ENCODE assay signal across 8 cellular contexts in genomic region chr19:3507371-3508120, GRCh38. TPM values are rescaled to one million over a fixed set of nuclear protein-coding genes. Genes with fewer than 3 reads are reported as not detected.
DNase-seq lines count a peak whose midpoint lies in the region; ATAC-seq and TF ChIP-seq lines count a peak whose summit lies in the region.

No MANE protein-coding gene starts in this region.

- peak overlapping the region; percentile 64 for H3K4me3 ChIP-seq in NT2/D1 (ENCODE audit: insufficient read length, low read depth)

- H3K9me3 ChIP-seq in CD4-positive, alpha-beta T cell (ENCODE audit: control insufficient read depth, low read length), result no peaks in the 10 kb centered on the region
- no peaks in the 10 kb centered on the region for H3K9me3 ChIP-seq in NT2/D1 (ENCODE audit: insufficient read depth, low read length)

- H3K27ac Mint-ChIP-seq in CD4-positive, alpha-beta T cell, result peak overlapping the region; percentile 90
- peak overlapping the region; percentile 86 to 98 (median 96) for H3K27ac Mint-ChIP-seq in brain

- peak in 8 of 10 experiments; percentile 24 to 61 (median 44) for DNase-seq in CD4-positive, alpha-beta T cell
- DNase-seq in NT2/D1 (ENCODE audit: low read depth, low spot score) (no peak), left lobe of liver (ENCODE audit: low spot score) (peak; percentile 74), NCI-H187 treated with DMSO at 0.1 percent for 48 hours (lab: John Stamatoyannopoulos, UW) (no peak), NCI-H2081 treated with DMSO at 0.1 percent for 48 hours (lab: John Stamatoyannopoulos, UW) (no peak)
- DNase-seq in stimulated activated naive CD8-positive, alpha-beta T cell treated with anti-CD3 and anti-CD28 coated beads, Interleukin-15, Interleukin-2, amounts not matched to agents 100 U/mL and 50 U/mL, for 24 hours, result peak; percentile 35

- no peak overlapping the region for H3K27ac ChIP-seq in CD4-positive, alpha-beta T cell (ENCODE audit: low read depth, low read length)

- TF ChIP-seq CTCF in CD4-positive, alpha-beta T cell (IDR thresholded peaks at IDR 0.05), result no peak
- TF ChIP-seq CTCF in brain (conservative IDR thresholded peaks at IDR 0.05), result no peak

- peak overlapping the region; percentile 92 for H3K4me3 Mint-ChIP-seq in CD4-positive, alpha-beta T cell
- H3K4me3 Mint-ChIP-seq in brain, result peak overlapping the region; percentile 94 to 97 (median 96)

- CTCF ChIA-PET in CD4-positive, alpha-beta T cell (lab: Charles Lee), result interaction anchor here (1.0 kb wide), 1 partner anchor 37 kb away, joined by 3 read pairs; no protein-coding TSS in a partner anchor

- POLR2A ChIA-PET in CD4-positive, alpha-beta T cell (lab: Charles Lee), result no interaction called here

- peaks cover 44% of the 10 kb centered on the region for H3K36me3 ChIP-seq in NT2/D1 (ENCODE audit: insufficient read depth, insufficient read length, low read length)

- intact Hi-C loops in CD4-positive, alpha-beta T cell (cut with DNase I, micrococcal nuclease), result loop anchor here (2.0 to 10.0 kb wide), 6 partner anchors 40 to 453 kb away; partner anchors contain the start of genes CACTIN (in 1 of the 2), HMG20B (in 1 of the 2) and TLE5 (in 1 of the 2)

- H3K9me3 Mint-ChIP-seq in CD4-positive, alpha-beta T cell, result no peaks in the 10 kb centered on the region
- H3K9me3 Mint-ChIP-seq in brain, result peaks cover 0 to 4% (median 0%) of the 10 kb centered on the region in 5 experiments

- H3K36me3 Mint-ChIP-seq in CD4-positive, alpha-beta T cell (ENCODE audit: low read depth), result peaks cover 42% of the 10 kb centered on the region
- peaks cover 16% of the 10 kb centered on the region for H3K36me3 Mint-ChIP-seq in brain

- ATAC-seq in CD4-positive, alpha-beta T cell (ENCODE audit: poor library complexity), result no peak
- ATAC-seq in left lobe of liver (peak; percentile 61), HG03469 (IDR thresholded peaks at IDR 0.05; ENCODE audit: unreplicated experiment) (no peak)
- no peak for ATAC-seq in stimulated activated naive CD8-positive, alpha-beta T cell treated with anti-CD3 and anti-CD28 coated beads, Interleukin-15, Interleukin-2, amounts not matched to agents 100 U/mL and 50 U/mL, for 24 hours

- peak overlapping the region; percentile 95 for H3K9ac ChIP-seq in NT2/D1 (ENCODE audit: insufficient read length, low read depth)

- H3K4me1 ChIP-seq in NT2/D1 (ENCODE audit: insufficient read depth, insufficient read length), result peaks cover 21% of the 10 kb centered on the region

- peaks cover 44% of the 10 kb centered on the region for H3K4me1 Mint-ChIP-seq in CD4-positive, alpha-beta T cell (ENCODE audit: low read depth)
- H3K4me1 Mint-ChIP-seq in brain, result peaks cover 62% of the 10 kb centered on the region

- no peaks in the 10 kb centered on the region for H3K27me3 Mint-ChIP-seq in CD4-positive, alpha-beta T cell
- peaks cover 3% of the 10 kb centered on the region for H3K27me3 Mint-ChIP-seq in brain

- no peaks in the 10 kb centered on the region for H3K27me3 ChIP-seq in CD4-positive, alpha-beta T cell (ENCODE audit: control insufficient read depth, insufficient read depth, low read length)
- no peaks in the 10 kb centered on the region for H3K27me3 ChIP-seq in NT2/D1 (ENCODE audit: insufficient read depth, insufficient read length)

RNA-seq across cellular contexts. Expression of gene FZR1, which starts 1.4 kb away (rescaled TPM):
- total RNA-seq in CD4-positive, alpha-beta T cell, result 100 to 1,000 TPM; 109 to 116 TPM
- polyA plus RNA-seq in brain (ENCODE audit: insufficient read depth, low read depth, low replicate concordance), result 85.0 TPM
- 27.4 TPM for total RNA-seq in left lobe of liver

RNA-seq across cellular contexts. Expression of gene DOHH, which starts 7.1 kb away (rescaled TPM):
- total RNA-seq in CD4-positive, alpha-beta T cell, result 1 to 10 TPM; 3.9 to 4.7 TPM
- polyA plus RNA-seq in brain (ENCODE audit: insufficient read depth, low read depth, low replicate concordance), result 30.0 TPM
- total RNA-seq in left lobe of liver, result 5.5 TPM

RNA-seq across cellular contexts. Expression of gene SMIM44, which starts 24.3 kb away (rescaled TPM):
- not detected for total RNA-seq in CD4-positive, alpha-beta T cell
- polyA plus RNA-seq in brain (ENCODE audit: insufficient read depth, low read depth, low replicate concordance), result not detected
- not detected for total RNA-seq in left lobe of liver

RNA-seq across cellular contexts. Expression of gene SMIM24, which starts 27.2 kb away (rescaled TPM):
- total RNA-seq in CD4-positive, alpha-beta T cell, result not detected
- polyA plus RNA-seq in brain (ENCODE audit: insufficient read depth, low read depth, low replicate concordance), result 8.0 TPM
- total RNA-seq in left lobe of liver, result 10.8 TPM

RNA-seq across cellular contexts. Expression of gene TEKTIP1, which starts 31.4 kb away (rescaled TPM):
- 1 to 10 TPM; 5.7 to 6.0 TPM for total RNA-seq in CD4-positive, alpha-beta T cell
- polyA plus RNA-seq in brain (ENCODE audit: insufficient read depth, low read depth, low replicate concordance), result 1.9 TPM
- total RNA-seq in left lobe of liver, result 1.9 TPM

Comparison
In these comparisons a context has a peak if more than half of its experiments do, and no peak if none do; other contexts are left out.
1. DNase-seq: peak in CD4-positive, alpha-beta T cell (8 of 10), left lobe of liver (single experiment) and stimulated activated naive CD8-positive, alpha-beta T cell treated with anti-CD3 and anti-CD28 coated beads, Interleukin-15, Interleukin-2, amounts not matched to agents 100 U/mL and 50 U/mL, for 24 hours (single experiment); none in NT2/D1 (single experiment), NCI-H187 treated with DMSO at 0.1 percent for 48 hours (single experiment) and NCI-H2081 treated with DMSO at 0.1 percent for 48 hours (single experiment).